In the genomic region with DNA sequence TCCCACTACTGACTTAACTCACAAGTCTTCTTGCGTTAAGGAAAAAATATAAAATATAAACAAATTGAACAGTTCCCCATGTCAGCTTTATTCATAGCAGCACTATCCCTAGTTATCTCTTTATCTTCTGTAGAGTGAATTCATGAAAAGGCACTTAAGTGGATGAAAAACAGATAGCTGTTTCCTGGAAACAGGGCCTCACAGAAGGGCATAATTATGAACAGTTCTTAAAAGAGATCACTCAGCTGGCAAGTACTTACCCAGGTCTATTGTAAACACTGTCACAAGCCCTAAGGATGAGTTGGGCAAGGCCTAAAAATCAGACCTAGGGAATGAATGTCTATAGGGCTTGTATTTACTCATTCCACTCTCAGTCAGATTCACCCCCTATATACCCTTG, we compare ENCODE assay signal across 15 cellular contexts. TPM values are rescaled to one million over a fixed set of nuclear protein-coding genes. Genes with fewer than 3 reads are reported as not detected.
DNase-seq lines count a peak whose midpoint lies in the region; ATAC-seq and TF ChIP-seq lines count a peak whose summit lies in the region.
"Had no signal": no experiment of that assay in that cellular context is flagged by ENCODE, and none has a peak within 500 bp of the region (broad histone marks: within the 10 kb centered on the region; RNA-seq: fewer than 3 reads in every experiment).

No MANE protein-coding gene starts in this region.

- no peak for TF ChIP-seq CTCF in GM13976 (IDR thresholded peaks at IDR 0.05; ENCODE audit: borderline replicate concordance, control extremely low read depth, extremely low read depth, insufficient read depth, missing control alignments)

- H3K9me3 Mint-ChIP-seq in activated naive CD4-positive, alpha-beta T cell treated with anti-CD3 and anti-CD28 coated beads, Interleukin-2, amount 50 U/mL, for 72 hours: no peaks in the 10 kb centered on the region
- H3K9me3 Mint-ChIP-seq in activated T-helper 1 cell treated with anti-CD3 and anti-CD28 coated beads, Interleukin-12 subunit alpha, Interleukin-12 subunit beta, Interleukin-2, Interleukin-4 antibody, amounts not matched to agents 30 ng/mL and 10 ng/mL and 1 ng/mL, durations not matched to agents 14 hours and 24 hours and 36 hours: peaks cover 7% of the 10 kb centered on the region

- peaks cover 5 to 8% of the 10 kb centered on the region in 2 donors for H3K36me3 Mint-ChIP-seq in activated naive CD4-positive, alpha-beta T cell treated with anti-CD3 and anti-CD28 coated beads, Interleukin-2, amount 50 U/mL, for 72 hours
- H3K36me3 Mint-ChIP-seq in activated T-helper 1 cell treated with anti-CD3 and anti-CD28 coated beads, Interleukin-12 subunit alpha, Interleukin-12 subunit beta, Interleukin-2, Interleukin-4 antibody, amounts not matched to agents 30 ng/mL and 10 ng/mL and 1 ng/mL, durations not matched to agents 14 hours and 24 hours and 36 hours (ENCODE audit: low read depth): peaks cover 57% of the 10 kb centered on the region
- H3K36me3 Mint-ChIP-seq: naive thymus-derived CD8-positive, alpha-beta T cell had no signal

- ATAC-seq in activated naive CD4-positive, alpha-beta T cell treated with anti-CD3 and anti-CD28 coated beads, Interleukin-2, amount 50 U/mL, for 72 hours: peak; percentile 82 to 87
- peak; percentile 49 for ATAC-seq in stimulated activated naive CD8-positive, alpha-beta T cell treated with anti-CD3 and anti-CD28 coated beads, Interleukin-15, Interleukin-2, amounts not matched to agents 100 U/mL and 50 U/mL, for 24 hours
- no peak for ATAC-seq in GM19395 (IDR thresholded peaks at IDR 0.05; ENCODE audit: unreplicated experiment)
- no peak for ATAC-seq in HG03460 (IDR thresholded peaks at IDR 0.05; ENCODE audit: unreplicated experiment)
- ATAC-seq: naive thymus-derived CD8-positive, alpha-beta T cell had no signal

- intact Hi-C loops in activated T-helper 1 cell treated with anti-CD3 and anti-CD28 coated beads, Interleukin-12 subunit alpha, Interleukin-12 subunit beta, Interleukin-2, Interleukin-4 antibody, amounts not matched to agents 30 ng/mL and 10 ng/mL and 1 ng/mL, durations not matched to agents 14 hours and 24 hours and 36 hours (cut with micrococcal nuclease): loop anchor here (1.0 to 2.0 kb wide), 3 partner anchors 8 to 14 kb away; no protein-coding TSS in a partner anchor

- H3K27me3 Mint-ChIP-seq in activated T-helper 1 cell treated with anti-CD3 and anti-CD28 coated beads, Interleukin-12 subunit alpha, Interleukin-12 subunit beta, Interleukin-2, Interleukin-4 antibody, amounts not matched to agents 30 ng/mL and 10 ng/mL and 1 ng/mL, durations not matched to agents 14 hours and 24 hours and 36 hours (ENCODE audit: insufficient read depth): peaks cover 2% of the 10 kb centered on the region

- peaks cover 59% of the 10 kb centered on the region for H3K4me1 Mint-ChIP-seq in activated T-helper 1 cell treated with anti-CD3 and anti-CD28 coated beads, Interleukin-12 subunit alpha, Interleukin-12 subunit beta, Interleukin-2, Interleukin-4 antibody, amounts not matched to agents 30 ng/mL and 10 ng/mL and 1 ng/mL, durations not matched to agents 14 hours and 24 hours and 36 hours (ENCODE audit: low read depth)

- in situ Hi-C loops in GM13976 (cut with MboI; ENCODE audit: low sequenced_read_pairs, unreplicated experiment): no loop called here

- H3K4me3 Mint-ChIP-seq in activated T-helper 1 cell treated with anti-CD3 and anti-CD28 coated beads, Interleukin-12 subunit alpha, Interleukin-12 subunit beta, Interleukin-2, Interleukin-4 antibody, amounts not matched to agents 30 ng/mL and 10 ng/mL and 1 ng/mL, durations not matched to agents 14 hours and 24 hours and 36 hours: no peak overlapping the region
- H3K4me3 Mint-ChIP-seq: activated T-cell treated with anti-CD3 and anti-CD28 coated beads, Interleukin-2, amount 50 U/mL, for 4 hours; WTC11 had no signal

- no peak for DNase-seq in activated naive CD4-positive, alpha-beta T cell treated with anti-CD3 and anti-CD28 coated beads, Interleukin-2, amount 50 U/mL, for 72 hours (ENCODE audit: low spot score in 2 of 2)
- no peak for DNase-seq in activated naive CD4-positive, alpha-beta T cell treated with Interleukin-2 at 50 U/mL for 16 hours
- DNase-seq in NCI-H345 (lab: John Stamatoyannopoulos, UW) (peak; percentile 76), GM13976 (ENCODE audit: low spot score) (no peak)
- no peak for DNase-seq in activated T-helper 1 cell treated with anti-CD3 and anti-CD28 coated beads, Interleukin-12 subunit alpha, Interleukin-12 subunit beta, Interleukin-2, Interleukin-4 antibody, amounts not matched to agents 30 ng/mL and 10 ng/mL and 1 ng/mL, durations not matched to agents 14 hours and 24 hours and 36 hours (ENCODE audit: low spot score)
- DNase-seq in stimulated activated naive CD8-positive, alpha-beta T cell treated with anti-CD3 and anti-CD28 coated beads, Interleukin-15, Interleukin-2, amounts not matched to agents 100 U/mL and 50 U/mL, for 24 hours: no peak
- DNase-seq: activated T-cell treated with anti-CD3 and anti-CD28 coated beads, Interleukin-2, amount 50 U/mL, for 4 hours; head of caudate nucleus; naive thymus-derived CD8-positive, alpha-beta T cell; retina; stimulated activated CD4-positive, alpha-beta T cell treated with anti-CD3 and anti-CD28 coated beads, Interleukin-4, amount 100 ng/mL, for 24 hours; stomach had no signal

- H3K27ac Mint-ChIP-seq in activated naive CD4-positive, alpha-beta T cell treated with anti-CD3 and anti-CD28 coated beads, Interleukin-2, amount 50 U/mL, for 72 hours: no peak overlapping the region
- H3K27ac Mint-ChIP-seq in activated T-helper 1 cell treated with anti-CD3 and anti-CD28 coated beads, Interleukin-12 subunit alpha, Interleukin-12 subunit beta, Interleukin-2, Interleukin-4 antibody, amounts not matched to agents 30 ng/mL and 10 ng/mL and 1 ng/mL, durations not matched to agents 14 hours and 24 hours and 36 hours: peak overlapping the region; percentile 64

RNA-seq across cellular contexts. Expression of gene MB21D2, which starts 10.7 kb away (rescaled TPM):
- total RNA-seq in activated naive CD4-positive, alpha-beta T cell treated with anti-CD3 and anti-CD28 coated beads, Interleukin-2, amount 50 U/mL, for 72 hours: 1 to 10 TPM; 1.5 to 3.7 TPM
- total RNA-seq in activated T-helper 1 cell treated with anti-CD3 and anti-CD28 coated beads, Interleukin-12 subunit alpha, Interleukin-12 subunit beta, Interleukin-2, Interleukin-4 antibody, amounts not matched to agents 30 ng/mL and 10 ng/mL and 1 ng/mL, durations not matched to agents 14 hours and 24 hours and 36 hours: 17.0 and 18.0 TPM in 2 replicates

Comparison
In these comparisons a context has a peak if more than half of its experiments do, and no peak if none do; other contexts are left out.
1. ATAC-seq: peak in activated naive CD4-positive, alpha-beta T cell treated with anti-CD3 and anti-CD28 coated beads, Interleukin-2, amount 50 U/mL, for 72 hours (2 of 2) and stimulated activated naive CD8-positive, alpha-beta T cell treated with anti-CD3 and anti-CD28 coated beads, Interleukin-15, Interleukin-2, amounts not matched to agents 100 U/mL and 50 U/mL, for 24 hours (single experiment); none in GM19395 (single experiment) and HG03460 (single experiment).